In the genomic region with DNA sequence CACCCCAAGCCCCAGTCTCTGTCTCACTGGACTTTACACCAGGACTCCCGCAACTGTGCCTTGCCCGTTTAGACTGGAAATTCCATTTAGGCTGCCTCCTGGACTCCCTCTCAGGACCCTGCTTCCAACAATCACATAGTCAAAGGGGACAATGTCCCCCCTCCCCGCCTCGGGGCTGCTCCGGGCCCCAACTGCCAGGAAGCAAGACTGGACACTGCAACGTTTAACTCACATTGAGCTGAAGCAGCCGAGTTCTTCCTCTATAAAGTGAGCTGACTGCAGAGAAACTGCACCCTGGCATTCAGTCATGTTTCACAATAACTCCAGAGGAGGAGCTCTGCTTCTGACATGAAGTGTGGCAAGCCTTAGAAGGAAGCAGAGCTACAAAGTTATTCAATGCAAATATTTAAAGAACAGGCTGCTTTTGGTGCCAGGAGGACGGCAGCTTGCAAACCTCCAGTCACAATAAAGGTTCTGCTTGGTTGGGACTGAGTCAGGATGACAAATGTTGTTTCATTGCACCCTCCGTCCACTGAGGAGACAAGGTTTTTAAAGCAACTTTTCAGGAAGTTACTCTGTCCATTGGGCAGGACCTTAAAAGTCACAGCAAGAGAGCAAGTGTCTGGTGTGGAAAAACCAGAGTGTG, we compare ENCODE assay signal across 9 cellular contexts. TPM values are rescaled to one million over a fixed set of nuclear protein-coding genes. Genes with fewer than 3 reads are reported as not detected.
DNase-seq lines count a peak whose midpoint lies in the region; ATAC-seq and TF ChIP-seq lines count a peak whose summit lies in the region.
"Had no signal": no experiment of that assay in that cellular context is flagged by ENCODE, and none has a peak within 500 bp of the region (broad histone marks: within the 10 kb centered on the region; RNA-seq: fewer than 3 reads in every experiment).

No MANE protein-coding gene starts in this region.

- TF ChIP-seq POLR2A in suprapubic skin (IDR thresholded peaks at IDR 0.05): no peak

- no peak for TF ChIP-seq CTCF in AG09309 (IDR thresholded peaks at IDR 0.05; ENCODE audit: control insufficient read depth, insufficient read depth, low read depth, low read length, missing control alignments)
- no peak for TF ChIP-seq CTCF in suprapubic skin (IDR thresholded peaks at IDR 0.05)

- no peak for ATAC-seq in activated naive CD4-positive, alpha-beta T cell treated with anti-CD3 and anti-CD28 coated beads, Interleukin-2, amount 50 U/mL, for 72 hours
- no peak for ATAC-seq in HG02870 (IDR thresholded peaks at IDR 0.05; ENCODE audit: unreplicated experiment)

- no peaks in the 10 kb centered on the region for H3K36me3 ChIP-seq in suprapubic skin

- DNase-seq in AG09309 (ENCODE audit: low read depth) (peak; percentile 77), Kasumi-1 (lab: John Stamatoyannopoulos, UW) (peak; percentile 91 to 93), brain pericyte (ENCODE audit: low read depth, low spot score) (peak; percentile 20), suprapubic skin (ENCODE audit: low spot score in 2 of 2) (peak in 1 of 2 donors; percentile 71)
- no peak for DNase-seq in activated naive CD4-positive, alpha-beta T cell treated with anti-CD3 and anti-CD28 coated beads, Interleukin-2, amount 50 U/mL, for 72 hours (ENCODE audit: low spot score in 2 of 2)
- DNase-seq in activated CD4-positive, alpha-beta memory T cell treated with anti-CD3 and anti-CD28 coated beads, Interleukin-2, amount 10 ng/mL, durations not matched to agents 7 days and 5 days: no peak

- peaks cover 73% of the 10 kb centered on the region for H3K4me1 ChIP-seq in suprapubic skin

- no peaks in the 10 kb centered on the region for H3K27me3 ChIP-seq in layer of hippocampus (ENCODE audit: control insufficient read depth, insufficient read depth, low read length)
- no peaks in the 10 kb centered on the region for H3K27me3 ChIP-seq in suprapubic skin

- H3K4me3 ChIP-seq in AG09309 (ENCODE audit: control insufficient read depth, low read depth, low read length) (peak overlapping the region; percentile 32), suprapubic skin (peak overlapping the region; percentile 29)

- H3K27me3 Mint-ChIP-seq in activated CD4-positive, alpha-beta memory T cell treated with anti-CD3 and anti-CD28 coated beads, Interleukin-2, amount 10 ng/mL, durations not matched to agents 7 days and 5 days: no peaks in the 10 kb centered on the region
- H3K27me3 Mint-ChIP-seq: activated naive CD4-positive, alpha-beta T cell treated with anti-CD3 and anti-CD28 coated beads, Interleukin-2, amount 50 U/mL, for 24 hours had no signal

- no peak for TF ChIP-seq EP300 in suprapubic skin (IDR thresholded peaks at IDR 0.05)

- no peak overlapping the region for H3K4me3 Mint-ChIP-seq in activated CD4-positive, alpha-beta memory T cell treated with anti-CD3 and anti-CD28 coated beads, Interleukin-2, amount 10 ng/mL, durations not matched to agents 7 days and 5 days
- H3K4me3 Mint-ChIP-seq: activated naive CD4-positive, alpha-beta T cell treated with anti-CD3 and anti-CD28 coated beads, Interleukin-2, amount 50 U/mL, for 24 hours had no signal

- peaks cover 37% of the 10 kb centered on the region for H3K4me1 Mint-ChIP-seq in activated CD4-positive, alpha-beta memory T cell treated with anti-CD3 and anti-CD28 coated beads, Interleukin-2, amount 10 ng/mL, durations not matched to agents 7 days and 5 days

- H3K27ac ChIP-seq in layer of hippocampus (ENCODE audit: low read depth, low read length) (peak overlapping the region; percentile 36), suprapubic skin (peak overlapping the region; percentile 83)

- 23% methylated on average over 9 of the region's 9 CpGs for WGBS in suprapubic skin

- CTCF ChIA-PET in activated CD4-positive, alpha-beta memory T cell treated with anti-CD3 and anti-CD28 coated beads, Interleukin-2, amount 10 ng/mL, durations not matched to agents 7 days and 5 days (lab: Charles Lee): interaction anchor here (0.5 kb wide), 1 partner anchor 31 kb away, joined by 3 read pairs; no protein-coding TSS in a partner anchor

- peaks cover 0 to 9% of the 10 kb centered on the region in 2 donors for H3K36me3 Mint-ChIP-seq in activated naive CD4-positive, alpha-beta T cell treated with anti-CD3 and anti-CD28 coated beads, Interleukin-2, amount 50 U/mL, for 72 hours
- peaks cover 8% of the 10 kb centered on the region for H3K36me3 Mint-ChIP-seq in activated CD4-positive, alpha-beta memory T cell treated with anti-CD3 and anti-CD28 coated beads, Interleukin-2, amount 10 ng/mL, durations not matched to agents 7 days and 5 days (ENCODE audit: low read depth)

- H3K27ac Mint-ChIP-seq in activated naive CD4-positive, alpha-beta T cell treated with anti-CD3 and anti-CD28 coated beads, Interleukin-2, amount 50 U/mL, for 72 hours: no peak overlapping the region
- H3K27ac Mint-ChIP-seq in activated CD4-positive, alpha-beta memory T cell treated with anti-CD3 and anti-CD28 coated beads, Interleukin-2, amount 10 ng/mL, durations not matched to agents 7 days and 5 days: no peak overlapping the region
- H3K27ac Mint-ChIP-seq: activated naive CD4-positive, alpha-beta T cell treated with anti-CD3 and anti-CD28 coated beads, Interleukin-2, amount 50 U/mL, for 24 hours had no signal

- no peaks in the 10 kb centered on the region for H3K9me3 Mint-ChIP-seq in activated naive CD4-positive, alpha-beta T cell treated with anti-CD3 and anti-CD28 coated beads, Interleukin-2, amount 50 U/mL, for 72 hours
- H3K9me3 Mint-ChIP-seq in activated CD4-positive, alpha-beta memory T cell treated with anti-CD3 and anti-CD28 coated beads, Interleukin-2, amount 10 ng/mL, durations not matched to agents 7 days and 5 days: no peaks in the 10 kb centered on the region
- H3K9me3 Mint-ChIP-seq: activated naive CD4-positive, alpha-beta T cell treated with anti-CD3 and anti-CD28 coated beads, Interleukin-2, amount 50 U/mL, for 24 hours had no signal

- no peaks in the 10 kb centered on the region for H3K9me3 ChIP-seq in suprapubic skin

- POLR2A ChIA-PET in activated CD4-positive, alpha-beta memory T cell treated with anti-CD3 and anti-CD28 coated beads, Interleukin-2, amount 10 ng/mL, durations not matched to agents 7 days and 5 days (lab: Charles Lee): no interaction called here

RNA-seq across cellular contexts. Expression of gene PACSIN2, which starts 19.9 kb away (rescaled TPM):
- 10 to 100 TPM; 38.9 to 74.8 (median 55.3) TPM for total RNA-seq in suprapubic skin
- total RNA-seq in activated naive CD4-positive, alpha-beta T cell treated with anti-CD3 and anti-CD28 coated beads, Interleukin-2, amount 50 U/mL, for 72 hours: 10 to 100 TPM; 25.6 to 28.2 TPM
- total RNA-seq in activated CD4-positive, alpha-beta memory T cell treated with anti-CD3 and anti-CD28 coated beads, Interleukin-2, amount 10 ng/mL, durations not matched to agents 7 days and 5 days: 10 to 100 TPM; 33.5 to 35.1 TPM

Comparison
In these comparisons a context has a peak if more than half of its experiments do, and no peak if none do; other contexts are left out.
1. DNase-seq: peak in AG09309 (single experiment), Kasumi-1 (2 of 2) and brain pericyte (single experiment); none in activated naive CD4-positive, alpha-beta T cell treated with anti-CD3 and anti-CD28 coated beads, Interleukin-2, amount 50 U/mL, for 72 hours (0 of 2) and activated CD4-positive, alpha-beta memory T cell treated with anti-CD3 and anti-CD28 coated beads, Interleukin-2, amount 10 ng/mL, durations not matched to agents 7 days and 5 days (single experiment).